In genomic region chr18:50177294-50177992, GRCh38 we compare ENCODE assay signal across 18 cellular contexts. TPM values are rescaled to one million over a fixed set of nuclear protein-coding genes. Genes with fewer than 3 reads are reported as not detected.
DNase-seq lines count a peak whose midpoint lies in the region; TF ChIP-seq lines count a peak whose summit lies in the region.
"Had no signal": no experiment of that assay in that cellular context is flagged by ENCODE, and none has a peak within 500 bp of the region (broad histone marks: within the 10 kb centered on the region; RNA-seq: fewer than 3 reads in every experiment).

No MANE protein-coding gene starts in this region.

- intact Hi-C loops in colonic mucosa (cut with DNase I), result no loop called here
- intact Hi-C loops in activated naive CD4-positive, alpha-beta T cell treated with anti-CD3 and anti-CD28 coated beads for 36 hours (cut with micrococcal nuclease), result no loop called here

- peak; percentile 24 for DNase-seq in LoVo (ENCODE audit: low spot score)
- peak; percentile 77 for DNase-seq in colonic mucosa
- no peak for DNase-seq in stimulated activated CD4-positive, alpha-beta T cell treated with anti-CD3 and anti-CD28 coated beads, Interleukin-4, amount 100 ng/mL, for 24 hours
- DNase-seq in activated naive CD4-positive, alpha-beta T cell treated with anti-CD3 and anti-CD28 coated beads for 36 hours, result no peak
- no peak for DNase-seq in hippocampal formation (lab: John Stamatoyannopoulos, UW)
- DNase-seq: BE2C; CD4-positive, alpha-beta memory T cell; COR-L47; DMS153; DMS79 treated with DMSO at 0.1 percent for 48 hours; EL; HFFc6 had no signal

- no peaks in the 10 kb centered on the region for H3K36me3 Mint-ChIP-seq in activated naive CD4-positive, alpha-beta T cell treated with anti-CD3 and anti-CD28 coated beads for 36 hours (ENCODE audit: low read depth)
- H3K36me3 Mint-ChIP-seq: CD4-positive, alpha-beta memory T cell had no signal

- H3K4me3 ChIP-seq in HEK293 (ENCODE audit: low read depth, low read length) (no peak overlapping the region), colonic mucosa (no peak overlapping the region), mucosa of rectum (ENCODE audit: low read length in 2 of 2) (no peak overlapping the region)
- H3K4me3 ChIP-seq: A549, HAP-1 had no signal

- H3K27ac ChIP-seq in HEK293 (ENCODE audit: extremely low read depth, low read depth, low read length) (no peak overlapping the region), colonic mucosa (peak overlapping the region; percentile 22), mucosa of rectum (ENCODE audit: low read depth in 2 of 2, low read length in 2 of 2) (peak overlapping the region; percentile 36 to 46)
- H3K27ac ChIP-seq: A549, C4-2B, HL-60 had no signal

- H3K4me1 ChIP-seq in HEK293 (ENCODE audit: control insufficient read depth, insufficient read depth, low read length) (peaks cover 18% of the 10 kb centered on the region), colonic mucosa (peaks cover 3% of the 10 kb centered on the region), mucosa of rectum (ENCODE audit: control insufficient read depth in 2 of 2, insufficient read depth in 2 of 2, low read length in 2 of 2) (peaks cover 4 to 18% of the 10 kb centered on the region in 2 donors)
- H3K4me1 ChIP-seq: A549, BE2C, HAP-1 had no signal

- H3K36me3 ChIP-seq in HEK293 (ENCODE audit: control insufficient read depth in 2 of 2, insufficient read depth in 1 of 2, low read length in 2 of 2) (no peaks in the 10 kb centered on the region), colonic mucosa (no peaks in the 10 kb centered on the region), mucosa of rectum (ENCODE audit: control insufficient read depth in 2 of 2, insufficient read depth in 2 of 2, low read length in 2 of 2) (peaks cover 0 to 2% of the 10 kb centered on the region in 2 donors)
- H3K36me3 ChIP-seq: BE2C, HAP-1 had no signal

- H3K27ac Mint-ChIP-seq in activated naive CD4-positive, alpha-beta T cell treated with anti-CD3 and anti-CD28 coated beads for 36 hours, result no peak overlapping the region
- H3K27ac Mint-ChIP-seq: CD4-positive, alpha-beta memory T cell; HFFc6 had no signal

- no peak for TF ChIP-seq CTCF in HEK293 (tag by site-specific recombination; IDR thresholded peaks at IDR 0.05)
- no peak for TF ChIP-seq CTCF in colonic mucosa (IDR thresholded peaks at IDR 0.05)

- H3K4me3 Mint-ChIP-seq in activated naive CD4-positive, alpha-beta T cell treated with anti-CD3 and anti-CD28 coated beads for 36 hours, result no peak overlapping the region
- H3K4me3 Mint-ChIP-seq: CD4-positive, alpha-beta memory T cell; HFFc6 had no signal

- peaks cover 24% of the 10 kb centered on the region for H3K27me3 Mint-ChIP-seq in activated naive CD4-positive, alpha-beta T cell treated with anti-CD3 and anti-CD28 coated beads for 36 hours (ENCODE audit: low read depth)

- CTCF ChIA-PET in HEK293 (lab: Yijun Ruan, JAX), result interaction anchor here (0.7 to 0.8 kb wide), 2 partner anchors 45 to 48 kb away, joined by 3 to 4 read pairs; no protein-coding TSS in a partner anchor
- CTCF ChIA-PET in activated naive CD4-positive, alpha-beta T cell treated with anti-CD3 and anti-CD28 coated beads for 36 hours (lab: Charles Lee), result interaction anchor here (0.5 to 0.9 kb wide), 2 partner anchors 50 to 252 kb away, joined by 3 read pairs; no protein-coding TSS in a partner anchor

- H3K9me3 Mint-ChIP-seq in activated naive CD4-positive, alpha-beta T cell treated with anti-CD3 and anti-CD28 coated beads for 36 hours, result no peaks in the 10 kb centered on the region
- H3K9me3 Mint-ChIP-seq: HFFc6 had no signal

- POLR2A ChIA-PET in HEK293 (lab: Yijun Ruan, JAX), result no interaction called here

- H3K4me1 Mint-ChIP-seq in activated naive CD4-positive, alpha-beta T cell treated with anti-CD3 and anti-CD28 coated beads for 36 hours (ENCODE audit: low read depth), result no peaks in the 10 kb centered on the region
- H3K4me1 Mint-ChIP-seq: CD4-positive, alpha-beta memory T cell had no signal

- H3K27me3 ChIP-seq in colonic mucosa (no peaks in the 10 kb centered on the region), mucosa of rectum (ENCODE audit: control insufficient read depth in 2 of 2, insufficient read depth in 2 of 2, low read length in 2 of 2) (no peaks in the 10 kb centered on the region)
- H3K27me3 ChIP-seq: BE2C had no signal

- H3K9me3 ChIP-seq in HEK293 (ENCODE audit: control insufficient read depth, insufficient read depth, low read depth, low read length) (no peaks in the 10 kb centered on the region), colonic mucosa (no peaks in the 10 kb centered on the region), mucosa of rectum (ENCODE audit: control insufficient read depth in 2 of 2, low read length in 2 of 2) (no peaks in the 10 kb centered on the region)
- H3K9me3 ChIP-seq: A549, BE2C, HAP-1 had no signal

- peak overlapping the region in 1 of 2 donors; percentile 19 for H3K9ac ChIP-seq in colonic mucosa (ENCODE audit: low read depth in 2 of 2, low read length in 2 of 2)
- no peak overlapping the region for H3K9ac ChIP-seq in mucosa of rectum (ENCODE audit: low read depth in 1 of 2, low read length in 2 of 2)

TF ChIP-seq in HEK293, 187 proteins besides CTCF, POLR2A, EP300 and RAD21 (continues in another document):
- TF ChIP-seq ZNF776 (tag by site-specific recombination; IDR thresholded peaks at IDR 0.05; ENCODE audit: borderline replicate concordance), result no peak
- TF ChIP-seq GLI2 (tag by site-specific recombination; IDR thresholded peaks at IDR 0.05; ENCODE audit: borderline replicate concordance, low read depth), result no peak
- TF ChIP-seq, protein P1, sequence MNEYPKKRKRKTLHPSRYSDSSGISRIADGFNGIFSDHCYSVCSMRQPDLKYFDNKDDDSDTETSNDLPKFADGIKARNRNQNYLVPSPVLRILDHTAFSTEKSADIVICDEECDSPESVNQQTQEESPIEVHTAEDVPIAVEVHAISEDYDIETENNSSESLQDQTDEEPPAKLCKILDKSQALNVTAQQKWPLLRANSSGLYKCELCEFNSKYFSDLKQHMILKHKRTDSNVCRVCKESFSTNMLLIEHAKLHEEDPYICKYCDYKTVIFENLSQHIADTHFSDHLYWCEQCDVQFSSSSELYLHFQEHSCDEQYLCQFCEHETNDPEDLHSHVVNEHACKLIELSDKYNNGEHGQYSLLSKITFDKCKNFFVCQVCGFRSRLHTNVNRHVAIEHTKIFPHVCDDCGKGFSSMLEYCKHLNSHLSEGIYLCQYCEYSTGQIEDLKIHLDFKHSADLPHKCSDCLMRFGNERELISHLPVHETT (tag by site-specific recombination; IDR thresholded peaks at IDR 0.05), result no peak
- TF ChIP-seq ZIC2 (tag by site-specific recombination; IDR thresholded peaks at IDR 0.05), result no peak
- TF ChIP-seq ZNF157 (tag by site-specific recombination; IDR thresholded peaks at IDR 0.05), result no peak
- TF ChIP-seq, protein P2, sequence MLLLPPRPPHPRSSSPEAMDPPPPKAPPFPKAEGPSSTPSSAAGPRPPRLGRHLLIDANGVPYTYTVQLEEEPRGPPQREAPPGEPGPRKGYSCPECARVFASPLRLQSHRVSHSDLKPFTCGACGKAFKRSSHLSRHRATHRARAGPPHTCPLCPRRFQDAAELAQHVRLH (tag by site-specific recombination; IDR thresholded peaks at IDR 0.05), result no peak
- TF ChIP-seq KLF1 (tag by site-specific recombination; IDR thresholded peaks at IDR 0.05), result peak; percentile 33
- no peak for TF ChIP-seq ZNF629 (tag by site-specific recombination; IDR thresholded peaks at IDR 0.05)
- TF ChIP-seq ZNF600 (tag by site-specific recombination; IDR thresholded peaks at IDR 0.05), result no peak
- TF ChIP-seq ZNF37A (tag by site-specific recombination; IDR thresholded peaks at IDR 0.05), result no peak
- TF ChIP-seq MYNN (tag by site-specific recombination; IDR thresholded peaks at IDR 0.05; ENCODE audit: borderline replicate concordance), result no peak
- TF ChIP-seq ZNF214 (tag by site-specific recombination; IDR thresholded peaks at IDR 0.05; ENCODE audit: borderline replicate concordance), result no peak
- peak; percentile 66 for TF ChIP-seq OSR2 (tag by site-specific recombination; IDR thresholded peaks at IDR 0.05)
- TF ChIP-seq, protein P3, sequence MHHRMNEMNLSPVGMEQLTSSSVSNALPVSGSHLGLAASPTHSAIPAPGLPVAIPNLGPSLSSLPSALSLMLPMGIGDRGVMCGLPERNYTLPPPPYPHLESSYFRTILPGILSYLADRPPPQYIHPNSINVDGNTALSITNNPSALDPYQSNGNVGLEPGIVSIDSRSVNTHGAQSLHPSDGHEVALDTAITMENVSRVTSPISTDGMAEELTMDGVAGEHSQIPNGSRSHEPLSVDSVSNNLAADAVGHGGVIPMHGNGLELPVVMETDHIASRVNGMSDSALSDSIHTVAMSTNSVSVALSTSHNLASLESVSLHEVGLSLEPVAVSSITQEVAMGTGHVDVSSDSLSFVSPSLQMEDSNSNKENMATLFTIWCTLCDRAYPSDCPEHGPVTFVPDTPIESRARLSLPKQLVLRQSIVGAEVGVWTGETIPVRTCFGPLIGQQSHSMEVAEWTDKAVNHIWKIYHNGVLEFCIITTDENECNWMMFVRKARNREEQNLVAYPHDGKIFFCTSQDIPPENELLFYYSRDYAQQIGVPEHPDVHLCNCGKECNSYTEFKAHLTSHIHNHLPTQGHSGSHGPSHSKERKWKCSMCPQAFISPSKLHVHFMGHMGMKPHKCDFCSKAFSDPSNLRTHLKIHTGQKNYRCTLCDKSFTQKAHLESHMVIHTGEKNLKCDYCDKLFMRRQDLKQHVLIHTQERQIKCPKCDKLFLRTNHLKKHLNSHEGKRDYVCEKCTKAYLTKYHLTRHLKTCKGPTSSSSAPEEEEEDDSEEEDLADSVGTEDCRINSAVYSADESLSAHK (tag by site-specific recombination; IDR thresholded peaks at IDR 0.05), result 0 out of 2 replicates have a peak, but pooled peaks have one; percentile 16
- TF ChIP-seq BCL11B (tag by site-specific recombination; IDR thresholded peaks at IDR 0.05; ENCODE audit: low read depth), result no peak
- 0 out of 2 replicates have a peak, but pooled peaks have one; percentile 16 for TF ChIP-seq ZNF341 (tag by site-specific recombination; IDR thresholded peaks at IDR 0.05; ENCODE audit: low read depth)
- TF ChIP-seq, protein P4, sequence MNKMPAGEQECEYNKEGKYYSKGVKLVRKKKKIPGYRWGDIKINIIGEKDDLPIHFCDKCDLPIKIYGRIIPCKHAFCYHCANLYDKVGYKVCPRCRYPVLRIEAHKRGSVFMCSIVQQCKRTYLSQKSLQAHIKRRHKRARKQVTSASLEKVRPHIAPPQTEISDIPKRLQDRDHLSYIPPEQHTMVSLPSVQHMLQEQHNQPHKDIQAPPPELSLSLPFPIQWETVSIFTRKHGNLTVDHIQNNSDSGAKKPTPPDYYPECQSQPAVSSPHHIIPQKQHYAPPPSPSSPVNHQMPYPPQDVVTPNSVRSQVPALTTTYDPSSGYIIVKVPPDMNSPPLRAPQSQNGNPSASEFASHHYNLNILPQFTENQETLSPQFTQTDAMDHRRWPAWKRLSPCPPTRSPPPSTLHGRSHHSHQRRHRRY (tag by site-specific recombination; IDR thresholded peaks at IDR 0.05), result no peak
- TF ChIP-seq YY1 (tag by site-specific recombination; IDR thresholded peaks at IDR 0.05), result no peak
- no peak for TF ChIP-seq ZNF768 (tag by site-specific recombination; IDR thresholded peaks at IDR 0.05)

RNA-seq across cellular contexts. Expression of gene MYO5B, which starts 17.5 kb away (rescaled TPM):
- total RNA-seq in colonic mucosa, result 100 to 1,000 TPM; 106 to 132 TPM
- under 1 TPM; 0.02 to 0.12 TPM for total RNA-seq in activated naive CD4-positive, alpha-beta T cell treated with anti-CD3 and anti-CD28 coated beads for 36 hours
- total RNA-seq: CD4-positive, alpha-beta memory T cell had no signal

Comparison
In these comparisons a context has a peak if more than half of its experiments do, and no peak if none do; other contexts are left out.
1. DNase-seq: peak in LoVo (single experiment) and colonic mucosa (single experiment); none in stimulated activated CD4-positive, alpha-beta T cell treated with anti-CD3 and anti-CD28 coated beads, Interleukin-4, amount 100 ng/mL, for 24 hours (single experiment), activated naive CD4-positive, alpha-beta T cell treated with anti-CD3 and anti-CD28 coated beads for 36 hours (single experiment) and hippocampal formation (0 of 2).
2. RNA of gene MYO5B, which starts 17.5 kb away (total RNA-seq): 106 to 132 TPM in colonic mucosa; 0.02 to 0.12 TPM in activated naive CD4-positive, alpha-beta T cell treated with anti-CD3 and anti-CD28 coated beads for 36 hours; every median in the first group is over 10 times any median in the second.